9 cellular contexts compared by ENCODE assay signal in genomic region chr18:2154278-2154677, GRCh38.
"Had no signal": no experiment of that assay in that cellular context is flagged by ENCODE, and none has a peak within 500 bp of the region (broad histone marks: within the 10 kb centered on the region; RNA-seq: fewer than 3 reads in every experiment).

No MANE protein-coding gene starts in this region.

- H2AFZ ChIP-seq: GM23248 had no signal

- ATAC-seq: HCT116 had no signal

- H3K9me3 Mint-ChIP-seq: HFFc6, IgD-negative memory B cell had no signal

- H3K36me3 Mint-ChIP-seq: IgD-negative memory B cell had no signal

- DNase-seq: GM23248, GOT3, H7, HFFc6, KG1 had no signal

- H3K9ac ChIP-seq: GM23248 had no signal

- H3K9me3 ChIP-seq: HAP-1 had no signal

- H3K4me1 Mint-ChIP-seq: IgD-negative memory B cell had no signal

- H3K4me3 Mint-ChIP-seq: HFFc6, IgD-negative memory B cell had no signal

- H3K27ac ChIP-seq: GM23248, HL-60 had no signal

- H3K27ac Mint-ChIP-seq: HFFc6, IgD-negative memory B cell had no signal

- H3K36me3 ChIP-seq: HAP-1 had no signal

- H3K4me3 ChIP-seq: GM23248, HAP-1 had no signal

- H3K4me1 ChIP-seq: HAP-1 had no signal

- H3K27me3 Mint-ChIP-seq: IgD-negative memory B cell had no signal
